1 cellular context compared by ENCODE assay signal in the genomic region with DNA sequence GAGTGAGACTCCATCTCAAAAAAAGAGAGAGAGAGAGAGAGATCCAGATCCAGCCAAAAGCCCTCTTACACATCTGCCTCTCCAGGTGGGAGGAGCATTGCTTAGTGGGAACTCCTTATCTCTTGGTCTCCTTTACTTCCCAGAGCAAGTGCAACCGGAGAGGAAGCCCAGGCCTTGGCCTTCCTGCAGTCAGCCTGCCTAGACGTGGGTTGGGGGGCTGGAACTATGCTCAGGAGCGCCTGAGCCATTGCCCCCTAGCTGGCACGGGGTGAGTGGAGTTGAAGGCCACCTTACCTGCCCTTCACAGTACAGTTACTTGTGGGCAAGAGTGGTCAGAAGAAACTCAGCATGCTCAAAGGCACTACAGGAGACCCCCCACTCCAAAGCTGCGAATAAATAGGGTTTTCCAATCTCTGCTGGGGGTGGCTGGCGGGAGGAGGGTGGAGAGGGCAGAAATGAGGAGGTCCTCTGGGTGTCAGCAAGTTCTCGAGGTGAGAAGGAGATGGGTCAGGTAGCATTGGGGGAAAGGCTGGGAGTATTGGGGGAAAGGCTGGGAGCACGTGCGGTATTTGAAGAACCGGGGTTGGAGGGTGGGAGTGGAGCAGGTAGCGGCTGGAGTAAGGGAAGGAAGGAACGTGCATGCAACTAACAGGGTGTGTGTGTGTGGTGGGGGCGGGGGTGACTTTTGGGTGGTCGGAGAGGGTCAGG.
TF ChIP-seq lines count a peak whose summit lies in the region.

No MANE protein-coding gene starts in this region.

TF ChIP-seq in K562, 482 proteins besides CTCF, POLR2A, EP300 and RAD21 (continued from another document):
- TF ChIP-seq KDM5B (IDR thresholded peaks at IDR 0.05; ENCODE audit: insufficient replicate concordance, low read depth, low read length) (peak; percentile 40), TBP (optimal IDR thresholded peaks at IDR 0.05; ENCODE audit: low read depth, low read length) (peak; percentile 18), NRF1 (conservative IDR thresholded peaks at IDR 0.05 in 1 of 2, IDR thresholded peaks at IDR 0.05 in 1 of 2) (peak; percentile 40 to 52; a peak in 3 of 4 replicates), CXXC5 (CRISPR knock-in tag; IDR thresholded peaks at IDR 0.05) (peak; percentile 59), RCOR1 (IDR thresholded peaks at IDR 0.05; ENCODE audit: borderline replicate concordance in 1 of 2, low read depth in 2 of 2, low read length in 2 of 2) (peak in 1 of 2 experiments; percentile 66; a peak in 2 of 4 replicates), SPI1 (IDR thresholded peaks at IDR 0.05; ENCODE audit: borderline replicate concordance, low read depth, low read length) (peak; percentile 59; the same call in 1 of the 2 replicates), GATA2 (CRISPR knock-in tag; IDR thresholded peaks at IDR 0.05) (peak; percentile 73), ETV1 (tag; conservative IDR thresholded peaks at IDR 0.05; ENCODE audit: low read depth) (0 out of 2 replicates have a peak, but pooled peaks have one; percentile 30), ZFP36 (IDR thresholded peaks at IDR 0.05; ENCODE audit: low read depth, low read length, partially characterized antibody) (no peak), ZNF408 (CRISPR knock-in tag; IDR thresholded peaks at IDR 0.05; ENCODE audit: low read depth) (no peak), ZFX (CRISPR knock-in tag; IDR thresholded peaks at IDR 0.05) (peak; percentile 77), ZKSCAN1 (IDR thresholded peaks at IDR 0.05; ENCODE audit: low read depth, low read length) (no peak), ELF4 (CRISPR knock-in tag; IDR thresholded peaks at IDR 0.05) (0 out of 2 replicates have a peak, but pooled peaks have one; percentile 39), ATF7 (IDR thresholded peaks at IDR 0.05) (peak; percentile 53; the same call in 1 of the 2 replicates), HDAC2 (IDR thresholded peaks at IDR 0.05) (0 out of 2 replicates have a peak, but pooled peaks have one; percentile 19)
- TF ChIP-seq, protein P1, sequence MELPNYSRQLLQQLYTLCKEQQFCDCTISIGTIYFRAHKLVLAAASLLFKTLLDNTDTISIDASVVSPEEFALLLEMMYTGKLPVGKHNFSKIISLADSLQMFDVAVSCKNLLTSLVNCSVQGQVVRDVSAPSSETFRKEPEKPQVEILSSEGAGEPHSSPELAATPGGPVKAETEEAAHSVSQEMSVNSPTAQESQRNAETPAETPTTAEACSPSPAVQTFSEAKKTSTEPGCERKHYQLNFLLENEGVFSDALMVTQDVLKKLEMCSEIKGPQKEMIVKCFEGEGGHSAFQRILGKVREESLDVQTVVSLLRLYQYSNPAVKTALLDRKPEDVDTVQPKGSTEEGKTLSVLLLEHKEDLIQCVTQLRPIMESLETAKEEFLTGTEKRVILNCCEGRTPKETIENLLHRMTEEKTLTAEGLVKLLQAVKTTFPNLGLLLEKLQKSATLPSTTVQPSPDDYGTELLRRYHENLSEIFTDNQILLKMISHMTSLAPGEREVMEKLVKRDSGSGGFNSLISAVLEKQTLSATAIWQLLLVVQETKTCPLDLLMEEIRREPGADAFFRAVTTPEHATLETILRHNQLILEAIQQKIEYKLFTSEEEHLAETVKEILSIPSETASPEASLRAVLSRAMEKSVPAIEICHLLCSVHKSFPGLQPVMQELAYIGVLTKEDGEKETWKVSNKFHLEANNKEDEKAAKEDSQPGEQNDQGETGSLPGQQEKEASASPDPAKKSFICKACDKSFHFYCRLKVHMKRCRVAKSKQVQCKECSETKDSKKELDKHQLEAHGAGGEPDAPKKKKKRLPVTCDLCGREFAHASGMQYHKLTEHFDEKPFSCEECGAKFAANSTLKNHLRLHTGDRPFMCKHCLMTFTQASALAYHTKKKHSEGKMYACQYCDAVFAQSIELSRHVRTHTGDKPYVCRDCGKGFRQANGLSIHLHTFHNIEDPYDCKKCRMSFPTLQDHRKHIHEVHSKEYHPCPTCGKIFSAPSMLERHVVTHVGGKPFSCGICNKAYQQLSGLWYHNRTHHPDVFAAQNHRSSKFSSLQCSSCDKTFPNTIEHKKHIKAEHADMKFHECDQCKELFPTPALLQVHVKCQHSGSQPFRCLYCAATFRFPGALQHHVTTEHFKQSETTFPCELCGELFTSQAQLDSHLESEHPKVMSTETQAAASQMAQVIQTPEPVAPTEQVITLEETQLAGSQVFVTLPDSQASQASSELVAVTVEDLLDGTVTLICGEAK (IDR thresholded peaks at IDR 0.05): peak; percentile 59
- TF ChIP-seq, protein P1 (CRISPR knock-in tag; IDR thresholded peaks at IDR 0.05): no peak
- TF ChIP-seq, protein P2, sequence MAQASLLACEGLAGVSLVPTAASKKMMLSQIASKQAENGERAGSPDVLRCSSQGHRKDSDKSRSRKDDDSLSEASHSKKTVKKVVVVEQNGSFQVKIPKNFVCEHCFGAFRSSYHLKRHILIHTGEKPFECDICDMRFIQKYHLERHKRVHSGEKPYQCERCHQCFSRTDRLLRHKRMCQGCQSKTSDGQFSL (CRISPR knock-in tag; IDR thresholded peaks at IDR 0.05): peak; percentile 48; the same call in 1 of the 2 replicates
- TF ChIP-seq, protein P2 (tag; IDR thresholded peaks at IDR 0.05): no peak
